1 cellular context compared by ENCODE assay signal in the genomic region with DNA sequence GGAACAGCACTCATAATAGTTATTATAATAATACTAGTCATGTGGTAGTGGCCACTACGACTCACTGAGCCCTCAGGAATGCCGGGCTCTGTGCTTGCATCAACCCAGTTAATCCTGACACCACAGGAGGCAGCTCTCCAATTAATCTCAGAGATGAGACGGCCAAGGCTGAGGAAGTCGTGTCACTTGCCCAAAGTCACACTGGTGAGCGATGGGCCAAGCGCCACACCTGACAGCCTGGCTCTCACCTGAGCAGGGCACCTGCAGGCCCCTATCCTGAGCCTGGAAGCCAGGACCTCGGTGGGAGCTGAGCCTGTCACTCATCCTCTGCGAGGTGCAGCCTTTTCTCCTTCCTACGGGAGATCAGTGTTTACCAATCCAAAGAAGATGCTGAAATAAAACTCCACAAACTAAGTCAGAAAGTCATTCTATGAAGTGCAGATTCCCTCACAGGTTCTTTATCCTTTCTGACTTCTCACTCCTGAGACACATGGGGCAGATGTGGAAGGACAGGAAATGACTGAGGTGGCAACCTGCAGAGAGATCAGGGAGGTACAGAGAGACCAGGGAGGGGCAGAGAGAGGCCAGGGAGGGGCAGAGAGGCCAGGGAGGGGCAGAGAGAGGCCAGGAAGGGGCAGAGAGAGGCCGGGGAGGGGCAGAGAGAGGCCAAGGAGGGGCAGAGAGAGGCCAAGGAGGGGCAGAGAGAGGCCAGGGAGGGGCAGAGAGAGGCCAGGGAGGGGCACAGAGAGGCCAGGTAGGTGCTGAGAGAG.
TF ChIP-seq lines count a peak whose summit lies in the region.

No MANE protein-coding gene starts in this region.

TF ChIP-seq in H1, 55 proteins besides CTCF, POLR2A, EP300 and RAD21:
- TF ChIP-seq FOSL1 (IDR thresholded peaks at IDR 0.05; ENCODE audit: insufficient read depth, low read depth, low read length): no peak
